22 cellular contexts compared by ENCODE assay signal in genomic region chr18:78241535-78242306, GRCh38.
DNase-seq lines count a peak whose midpoint lies in the region; ATAC-seq, FAIRE-seq and TF ChIP-seq lines count a peak whose summit lies in the region.
"Had no signal": no experiment of that assay in that cellular context is flagged by ENCODE, and none has a peak within 500 bp of the region (broad histone marks: within the 10 kb centered on the region; RNA-seq: fewer than 3 reads in every experiment).

No MANE protein-coding gene starts in this region.

- H3K27me3 ChIP-seq in heart right ventricle, result peaks cover 0 to 10% (median 4%) of the 10 kb centered on the region in 7 donors
- no peaks in the 10 kb centered on the region for H3K27me3 ChIP-seq in pancreas
- H3K27me3 ChIP-seq: brain microvascular endothelial cell, thyroid gland had no signal

- WGBS in heart right ventricle, 2 donors, result 44 to 56% methylated on average over 22 of the region's 22 CpGs
- 24 to 28% methylated on average over 22 of the region's 22 CpGs for WGBS in pancreas, 2 donors

- DNase-seq in DMS153 (lab: John Stamatoyannopoulos, UW), result peak; percentile 50
- peak; percentile 42 for DNase-seq in NCI-H524 treated with DMSO at 0.1 percent for 48 hours (lab: John Stamatoyannopoulos, UW)
- no peak for DNase-seq in heart right ventricle
- no peak for DNase-seq in pancreas
- DNase-seq in NCI-H2107 (lab: John Stamatoyannopoulos, UW), result no peak
- no peak for DNase-seq in NCI-H187 (lab: John Stamatoyannopoulos, UW)
- DNase-seq in ureter (ENCODE audit: low spot score), result no peak
- DNase-seq in NCI-H128 (lab: John Stamatoyannopoulos, UW; ENCODE audit: unreplicated experiment), result no peak
- DNase-seq: activated CD4-positive, alpha-beta T cell treated with anti-CD3 and anti-CD28 coated beads for 4 hours; activated naive CD8-positive, alpha-beta T cell treated with anti-CD3 and anti-CD28 coated beads for 36 hours; brain microvascular endothelial cell; MM.1S; NCI-H1694; NCI-H446 treated with DMSO at 0.1 percent for 48 hours; SIG-M5; stimulated activated naive B cell treated with anti-CD40 and anti-IgM and Interleukin-4, amounts not matched to agents 10 μg/mL and 1 μg/mL and 100 μg/mL, for 72 hours; T-helper 1 cell had no signal

- H3K9me3 ChIP-seq in heart right ventricle, result no peaks in the 10 kb centered on the region
- no peaks in the 10 kb centered on the region for H3K9me3 ChIP-seq in pancreas
- H3K9me3 ChIP-seq: thyroid gland had no signal

- intact Hi-C loops in heart right ventricle (cut with DNase I), result no loop called here
- intact Hi-C loops in pancreas (cut with DNase I), result no loop called here

- no peaks in the 10 kb centered on the region for H3K36me3 ChIP-seq in heart right ventricle
- H3K36me3 ChIP-seq in pancreas, result no peaks in the 10 kb centered on the region
- H3K36me3 ChIP-seq: brain microvascular endothelial cell, sigmoid colon, thyroid gland had no signal

- no peak for TF ChIP-seq CTCF in heart right ventricle (IDR thresholded peaks at IDR 0.05)
- TF ChIP-seq CTCF in pancreas (IDR thresholded peaks at IDR 0.05), result no peak

- H3K4me3 ChIP-seq in heart right ventricle, result peak overlapping the region in 2 of 10 donors; percentile 10 to 20
- no peak overlapping the region for H3K4me3 ChIP-seq in pancreas
- H3K4me3 ChIP-seq: lung, sigmoid colon, thyroid gland had no signal

- FAIRE-seq in pancreas (lab: Jason Lieb, UNC), result no peak
- FAIRE-seq: G401.6 had no signal

- peaks cover 0 to 7% (median 0%) of the 10 kb centered on the region in 9 donors for H3K4me1 ChIP-seq in heart right ventricle
- H3K4me1 ChIP-seq in pancreas, result no peaks in the 10 kb centered on the region
- H3K4me1 ChIP-seq: thyroid gland had no signal

- H3K27ac ChIP-seq in heart right ventricle, result peak overlapping the region in 8 of 10 donors; percentile 29 to 69 (median 48)
- H3K27ac ChIP-seq in pancreas, result no peak overlapping the region
- H3K27ac ChIP-seq: brain microvascular endothelial cell, thyroid gland had no signal

- ATAC-seq in heart right ventricle (peak in 6 of 8 donors; percentile 26 to 68 (median 42)), pancreas (peak in 3 of 4 donors; percentile 15 to 40 (median 36))
- ATAC-seq: activated T-helper 17 cell treated with anti-CD3 and anti-CD28 coated beads, Interleukin-2, amount 50 U/mL, for 72 hours; stimulated activated naive B cell treated with anti-CD40 and anti-IgM and Interleukin-4, amounts not matched to agents 10 μg/mL and 1 μg/mL and 100 μg/mL, for 72 hours had no signal

Comparison
In these comparisons a context has a peak if more than half of its experiments do, and no peak if none do; other contexts are left out.
1. DNase-seq: peak in DMS153 (single experiment) and NCI-H524 treated with DMSO at 0.1 percent for 48 hours (single experiment); none in heart right ventricle (0 of 2), pancreas (0 of 6), NCI-H2107 (single experiment), NCI-H187 (0 of 2), ureter (single experiment) and NCI-H128 (single experiment).
2. H3K27ac ChIP-seq: peak in heart right ventricle (8 of 10); none in pancreas (0 of 4).